17 cellular contexts compared by ENCODE assay signal in genomic region chr10:114261116-114261515, GRCh38. TPM values are rescaled to one million over a fixed set of nuclear protein-coding genes. Genes with fewer than 3 reads are reported as not detected.
DNase-seq lines count a peak whose midpoint lies in the region; FAIRE-seq and TF ChIP-seq lines count a peak whose summit lies in the region.
"Had no signal": no experiment of that assay in that cellular context is flagged by ENCODE, and none has a peak within 500 bp of the region (broad histone marks: within the 10 kb centered on the region; RNA-seq: fewer than 3 reads in every experiment).

No MANE protein-coding gene starts in this region.

- H3K9me3 ChIP-seq in kidney (ENCODE audit: control insufficient read depth in 1 of 2, low read length in 2 of 2), result no peaks in the 10 kb centered on the region
- H3K9me3 ChIP-seq: breast epithelium had no signal

- H3K4me3 ChIP-seq in kidney epithelial cell (ENCODE audit: low read depth, low read length) (no peak overlapping the region), kidney (ENCODE audit: low read length in 2 of 2) (no peak overlapping the region)
- H3K4me3 ChIP-seq: BLaER1 treated with 17β-estradiol and CSF1 and Interleukin-3, amounts not matched to agents 10 nM and 100 nM; breast epithelium had no signal

- no peak for TF ChIP-seq CTCF in AG09319 (IDR thresholded peaks at IDR 0.05; ENCODE audit: low read depth, low read length)
- no peak for TF ChIP-seq CTCF in kidney epithelial cell (IDR thresholded peaks at IDR 0.05; ENCODE audit: insufficient read depth, low read length, poor library complexity, severe bottlenecking)
- TF ChIP-seq CTCF in kidney (IDR thresholded peaks at IDR 0.05; ENCODE audit: borderline replicate concordance, extremely low read depth, insufficient read depth), result no peak

- H3K27ac ChIP-seq in kidney (ENCODE audit: low read depth in 2 of 2, low read length in 2 of 2), result no peak overlapping the region
- H3K27ac ChIP-seq: BLaER1 treated with 17β-estradiol and CSF1 and Interleukin-3, amounts not matched to agents 10 nM and 100 nM; parathyroid adenoma had no signal

- H3K27me3 ChIP-seq in kidney epithelial cell (ENCODE audit: control insufficient read depth, insufficient read depth, low read length), result no peaks in the 10 kb centered on the region
- H3K27me3 ChIP-seq: BLaER1 treated with 17β-estradiol and CSF1 and Interleukin-3, amounts not matched to agents 10 nM and 100 nM; breast epithelium had no signal

- no peak overlapping the region for H3K9ac ChIP-seq in kidney (ENCODE audit: low read length in 2 of 2)
- H3K9ac ChIP-seq: BLaER1 treated with 17β-estradiol and CSF1 and Interleukin-3, amounts not matched to agents 10 nM and 100 nM; parathyroid adenoma had no signal

- H3K36me3 ChIP-seq in kidney epithelial cell (ENCODE audit: control insufficient read depth, insufficient read depth, low read length) (no peaks in the 10 kb centered on the region), kidney (ENCODE audit: control insufficient read depth in 1 of 2, insufficient read depth in 2 of 2, low read length in 2 of 2) (no peaks in the 10 kb centered on the region)
- H3K36me3 ChIP-seq: BLaER1 treated with 17β-estradiol and CSF1 and Interleukin-3, amounts not matched to agents 10 nM and 100 nM; breast epithelium had no signal

- no peaks in the 10 kb centered on the region for H3K4me1 ChIP-seq in kidney (ENCODE audit: control insufficient read depth in 1 of 2, insufficient read depth in 1 of 2, low read depth in 1 of 2, low read length in 2 of 2)
- H3K4me1 ChIP-seq: parathyroid adenoma had no signal

- intact Hi-C loops in kidney (cut with DNase I), result no loop called here

- no peak for FAIRE-seq in kidney (lab: Jason Lieb, UNC)

- peak; percentile 16 for DNase-seq in AG09319 (ENCODE audit: extremely low read depth, low read depth)
- DNase-seq in H4 (ENCODE audit: low spot score), result peak; percentile 88
- peak; percentile 87 for DNase-seq in SW480 (ENCODE audit: low spot score)
- DNase-seq in kidney epithelial cell (ENCODE audit: low read depth), result peak; percentile 51
- no peak for DNase-seq in activated naive CD4-positive, alpha-beta T cell (lab: John Stamatoyannopoulos, UW)
- no peak for DNase-seq in kidney
- no peak for DNase-seq in RKO (ENCODE audit: low spot score)
- DNase-seq in NCI-H2171 (lab: John Stamatoyannopoulos, UW), result no peak
- DNase-seq: GF-D8; NCI-H345; stimulated activated CD4-positive, alpha-beta T cell treated with anti-CD3 and anti-CD28 coated beads, Interleukin-2, amount 100 ng/mL, for 24 hours; T-helper 17 cell had no signal

RNA-seq across cellular contexts. Expression of gene VWA2, which starts 22.1 kb away (rescaled TPM):
- not detected in 2 replicates for total RNA-seq in H4 (2014; rRNA removed; shearing (Covaris generic))
- 2.2 and 3.8 TPM in 2 replicates for total RNA-seq in kidney epithelial cell
- 6.5 TPM for total RNA-seq in kidney
- 0.17 TPM for polyA plus RNA-seq in kidney (ENCODE audit: insufficient read depth, low read depth, low replicate concordance)
- total RNA-seq: activated T-helper 1 cell treated with anti-CD3 and anti-CD28 coated beads, Interleukin-12 subunit alpha, Interleukin-12 subunit beta, Interleukin-2, Interleukin-4 antibody, amounts not matched to agents 30 ng/mL and 10 ng/mL and 1 ng/mL, durations not matched to agents 14 hours and 24 hours and 36 hours; OCI-LY7; T-helper 17 cell had no signal

Comparison
In these comparisons a context has a peak if more than half of its experiments do, and no peak if none do; other contexts are left out.
1. DNase-seq: peak in AG09319 (single experiment), H4 (single experiment), SW480 (single experiment) and kidney epithelial cell (single experiment); none in activated naive CD4-positive, alpha-beta T cell (0 of 4), kidney (single experiment), RKO (single experiment) and NCI-H2171 (single experiment).